15 cellular contexts compared by ENCODE assay signal in the genomic region with DNA sequence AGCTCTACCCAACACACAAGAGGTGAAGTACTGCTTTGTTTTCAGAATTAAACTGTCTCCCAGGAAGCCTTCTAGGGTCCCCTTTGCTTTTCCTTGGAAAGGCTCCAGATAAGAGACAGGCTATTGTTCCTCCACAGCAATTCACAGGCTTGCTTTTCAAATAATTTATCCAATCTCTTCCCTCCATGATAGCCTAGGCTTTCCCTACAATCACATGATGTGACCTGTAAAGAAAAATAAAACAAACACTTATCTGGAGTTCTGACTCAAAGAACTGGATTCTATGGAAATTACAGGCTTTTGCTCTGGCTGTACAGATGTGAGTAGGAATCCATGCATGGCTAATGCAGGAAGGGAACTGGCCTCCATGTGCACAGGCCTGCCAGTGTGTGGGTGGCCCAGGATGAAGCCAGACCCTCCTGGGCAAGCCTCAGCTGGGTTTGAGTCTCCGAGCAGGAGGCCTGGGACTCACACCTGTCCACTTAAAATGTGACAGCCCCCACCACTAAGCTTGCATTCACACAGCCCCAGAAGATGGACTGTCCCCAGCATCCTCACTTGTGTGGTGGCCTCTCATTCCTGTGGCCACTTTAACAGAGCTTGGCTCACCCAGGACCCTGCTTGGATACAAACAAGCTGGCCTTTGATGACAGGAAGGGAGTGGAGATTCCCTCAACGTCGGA.
DNase-seq lines count a peak whose midpoint lies in the region; ATAC-seq and TF ChIP-seq lines count a peak whose summit lies in the region.
"Had no signal": no experiment of that assay in that cellular context is flagged by ENCODE, and none has a peak within 500 bp of the region (broad histone marks: within the 10 kb centered on the region; RNA-seq: fewer than 3 reads in every experiment).

No MANE protein-coding gene starts in this region.

- peaks cover 8% of the 10 kb centered on the region for H3K36me3 Mint-ChIP-seq in WTC11

- no peaks in the 10 kb centered on the region for H3K27me3 ChIP-seq in Peyer's patch
- H3K27me3 ChIP-seq: ovary had no signal

- TF ChIP-seq CTCF in WTC11 (IDR thresholded peaks at IDR 0.05) (no peak), Peyer's patch (IDR thresholded peaks at IDR 0.05) (no peak)

- H3K4me1 Mint-ChIP-seq in WTC11, result peaks cover 46% of the 10 kb centered on the region
- H3K4me1 Mint-ChIP-seq: B cell had no signal

- no peak overlapping the region for H3K4me3 ChIP-seq in Peyer's patch
- H3K4me3 ChIP-seq: ovary, PC-9 had no signal

- peak; percentile 32 for ATAC-seq in Right ventricle myocardium superior (ENCODE audit: poor library complexity)
- peak; percentile 18 for ATAC-seq in WTC11
- ATAC-seq in GM18861 (IDR thresholded peaks at IDR 0.05; ENCODE audit: unreplicated experiment), result no peak
- ATAC-seq: HCT116 had no signal

- no peak overlapping the region for H3K27ac ChIP-seq in Peyer's patch
- H3K27ac ChIP-seq: ovary, PC-9 had no signal

- POLR2A ChIA-PET in WTC11 (lab: Charles Lee), result interaction anchor here (1.2 kb wide), 1 partner anchor 69 kb away, joined by 3 read pairs; no protein-coding TSS in a partner anchor

- intact Hi-C loops in Right ventricle myocardium superior (cut with DNase I) (no loop called here), cardiac septum (cut with DNase I) (no loop called here)

- CTCF ChIA-PET in WTC11 (lab: Charles Lee), result interaction anchor here (0.8 to 1.9 kb wide), 3 partner anchors 12 to 339 kb away, joined by 4 to 8 read pairs (median 4); partner anchors contain the start of gene TIPARP

- peak overlapping the region; percentile 80 for H3K27ac Mint-ChIP-seq in WTC11
- H3K27ac Mint-ChIP-seq: B cell, IgD-negative memory B cell had no signal

- H3K9me3 ChIP-seq in Peyer's patch, result peaks cover 0 to 5% (median 0%) of the 10 kb centered on the region in 4 donors
- H3K9me3 ChIP-seq: ovary had no signal

- DNase-seq in Right ventricle myocardium superior (no peak), cardiac septum (ENCODE audit: low spot score) (no peak), WTC11 (ENCODE audit: low spot score) (peak; percentile 20), iris pigment epithelial cell (ENCODE audit: low read depth) (peak; percentile 25), Peyer's patch (no peak), NCI-H446 treated with DMSO at 0.1 percent for 48 hours (lab: John Stamatoyannopoulos, UW) (no peak), D341Med (ENCODE audit: low spot score) (no peak)
- DNase-seq: activated CD4-positive, alpha-beta T cell treated with anti-CD3 and anti-CD28 coated beads, Interleukin-2, amount 50 U/mL, for 4 hours; heart right ventricle; ovary; PC-9 had no signal

- TF ChIP-seq POLR2A in Peyer's patch (IDR thresholded peaks at IDR 0.05), result no peak

- peaks cover 9% of the 10 kb centered on the region for H3K9me3 Mint-ChIP-seq in WTC11

- no peaks in the 10 kb centered on the region for H3K4me1 ChIP-seq in Peyer's patch

- no peaks in the 10 kb centered on the region for H3K27me3 Mint-ChIP-seq in WTC11 (ENCODE audit: low read depth)
- H3K27me3 Mint-ChIP-seq: IgD-negative memory B cell had no signal

- peak overlapping the region; percentile 24 for H3K4me3 Mint-ChIP-seq in WTC11
- H3K4me3 Mint-ChIP-seq: B cell, IgD-negative memory B cell had no signal

- no peaks in the 10 kb centered on the region for H3K36me3 ChIP-seq in Peyer's patch
- H3K36me3 ChIP-seq: heart right ventricle, ovary had no signal

TF ChIP-seq in WTC11, 78 proteins besides CTCF, POLR2A, EP300 and RAD21 (continues in another document):
- TF ChIP-seq, protein P1, sequence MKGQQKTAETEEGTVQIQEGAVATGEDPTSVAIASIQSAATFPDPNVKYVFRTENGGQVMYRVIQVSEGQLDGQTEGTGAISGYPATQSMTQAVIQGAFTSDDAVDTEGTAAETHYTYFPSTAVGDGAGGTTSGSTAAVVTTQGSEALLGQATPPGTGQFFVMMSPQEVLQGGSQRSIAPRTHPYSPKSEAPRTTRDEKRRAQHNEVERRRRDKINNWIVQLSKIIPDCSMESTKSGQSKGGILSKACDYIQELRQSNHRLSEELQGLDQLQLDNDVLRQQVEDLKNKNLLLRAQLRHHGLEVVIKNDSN (CRISPR knock-in tag; IDR thresholded peaks at IDR 0.05), result no peak
- TF ChIP-seq MXD4 (CRISPR knock-in tag; IDR thresholded peaks at IDR 0.05; ENCODE audit: borderline replicate concordance) (no peak), TP53 (CRISPR knock-in tag; IDR thresholded peaks at IDR 0.05) (no peak), IRF1 (CRISPR knock-in tag; IDR thresholded peaks at IDR 0.05) (no peak), E2F1 (CRISPR knock-in tag; IDR thresholded peaks at IDR 0.05) (no peak), NFE2L1 (CRISPR knock-in tag; IDR thresholded peaks at IDR 0.05) (no peak), HMGA2 (CRISPR knock-in tag; IDR thresholded peaks at IDR 0.05) (no peak), ZBTB21 (CRISPR knock-in tag; IDR thresholded peaks at IDR 0.05; ENCODE audit: borderline replicate concordance) (no peak), NFATC4 (CRISPR knock-in tag; IDR thresholded peaks at IDR 0.05) (no peak), ELF4 (CRISPR knock-in tag; IDR thresholded peaks at IDR 0.05; ENCODE audit: low read depth) (no peak), ZNF138 (CRISPR knock-in tag; conservative IDR thresholded peaks at IDR 0.05) (no peak), ZNF532 (CRISPR knock-in tag; IDR thresholded peaks at IDR 0.05; ENCODE audit: borderline replicate concordance) (no peak), NR3C1 (CRISPR knock-in tag; conservative IDR thresholded peaks at IDR 0.05; ENCODE audit: low read depth) (no peak), ZNF423 (CRISPR knock-in tag; IDR thresholded peaks at IDR 0.05) (no peak), ZNF416 (CRISPR knock-in tag; IDR thresholded peaks at IDR 0.05) (no peak), TEAD4 (CRISPR knock-in tag; IDR thresholded peaks at IDR 0.05) (no peak)
- TF ChIP-seq, protein P2, sequence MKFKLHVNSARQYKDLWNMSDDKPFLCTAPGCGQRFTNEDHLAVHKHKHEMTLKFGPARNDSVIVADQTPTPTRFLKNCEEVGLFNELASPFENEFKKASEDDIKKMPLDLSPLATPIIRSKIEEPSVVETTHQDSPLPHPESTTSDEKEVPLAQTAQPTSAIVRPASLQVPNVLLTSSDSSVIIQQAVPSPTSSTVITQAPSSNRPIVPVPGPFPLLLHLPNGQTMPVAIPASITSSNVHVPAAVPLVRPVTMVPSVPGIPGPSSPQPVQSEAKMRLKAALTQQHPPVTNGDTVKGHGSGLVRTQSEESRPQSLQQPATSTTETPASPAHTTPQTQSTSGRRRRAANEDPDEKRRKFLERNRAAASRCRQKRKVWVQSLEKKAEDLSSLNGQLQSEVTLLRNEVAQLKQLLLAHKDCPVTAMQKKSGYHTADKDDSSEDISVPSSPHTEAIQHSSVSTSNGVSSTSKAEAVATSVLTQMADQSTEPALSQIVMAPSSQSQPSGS (CRISPR knock-in tag; IDR thresholded peaks at IDR 0.05; ENCODE audit: borderline replicate concordance, low read depth), result no peak

Comparison
In these comparisons a context has a peak if more than half of its experiments do, and no peak if none do; other contexts are left out.
1. DNase-seq: peak in WTC11 (single experiment) and iris pigment epithelial cell (single experiment); none in Right ventricle myocardium superior (single experiment), cardiac septum (single experiment), Peyer's patch (0 of 3), NCI-H446 treated with DMSO at 0.1 percent for 48 hours (single experiment) and D341Med (single experiment).